In genomic region chr17:76533640-76534359, GRCh38 we compare ENCODE assay signal across 1 cellular context. TPM values are rescaled to one million over a fixed set of nuclear protein-coding genes. Genes with fewer than 3 reads are reported as not detected.
"Had no signal": no experiment of that assay in that cellular context is flagged by ENCODE, and none has a peak within 500 bp of the region (broad histone marks: within the 10 kb centered on the region; RNA-seq: fewer than 3 reads in every experiment).

No MANE protein-coding gene starts in this region.

RNA-seq across cellular contexts. Expression of gene CYGB, which starts 3.7 kb away (rescaled TPM):
- total RNA-seq: SJCRH30 had no signal

RNA-seq across cellular contexts. Expression of gene ST6GALNAC2, which starts 51.9 kb away (rescaled TPM):
- total RNA-seq: SJCRH30 had no signal
